ENCODE assay signal across 13 cellular contexts in genomic region chr13:24921003-24921402, GRCh38.
DNase-seq lines count a peak whose midpoint lies in the region; ATAC-seq and TF ChIP-seq lines count a peak whose summit lies in the region.
"Had no signal": no experiment of that assay in that cellular context is flagged by ENCODE, and none has a peak within 500 bp of the region (broad histone marks: within the 10 kb centered on the region; RNA-seq: fewer than 3 reads in every experiment).

No MANE protein-coding gene starts in this region.

- no peak overlapping the region for H3K27ac Mint-ChIP-seq in activated T-helper 2 cell treated with anti-CD3 and anti-CD28 coated beads, Interferon-gamma antibody, Interleukin-2, Interleukin-4, amounts not matched to agents 10 μg/mL and 5 μg/mL and 100 μg/mL, durations not matched to agents 14 hours and 24 hours and 36 hours
- H3K27ac Mint-ChIP-seq in naive thymus-derived CD4-positive, alpha-beta T cell, result no peak overlapping the region

- no peak for TF ChIP-seq POLR2A in sigmoid colon (IDR thresholded peaks at IDR 0.05)

- H3K36me3 ChIP-seq in DOHH2 (ENCODE audit: control insufficient read depth, low read length), result peaks cover 8% of the 10 kb centered on the region
- H3K36me3 ChIP-seq in KMS-11 (ENCODE audit: insufficient read depth), result no peaks in the 10 kb centered on the region
- H3K36me3 ChIP-seq in naive thymus-derived CD4-positive, alpha-beta T cell (ENCODE audit: control insufficient read depth in 2 of 3, insufficient read depth in 3 of 3, low read length in 3 of 3), result no peaks in the 10 kb centered on the region
- H3K36me3 ChIP-seq in sigmoid colon, result no peaks in the 10 kb centered on the region
- H3K36me3 ChIP-seq: gastrocnemius medialis, MG63, tibial artery had no signal

- intact Hi-C loops in activated T-helper 2 cell treated with anti-CD3 and anti-CD28 coated beads, Interferon-gamma antibody, Interleukin-2, Interleukin-4, amounts not matched to agents 10 μg/mL and 5 μg/mL and 100 μg/mL, durations not matched to agents 14 hours and 24 hours and 36 hours (cut with micrococcal nuclease), result loop anchor here (5.0 kb wide), 1 partner anchor 409 kb away; the partner anchor contains the start of gene PARP4
- intact Hi-C loops in naive thymus-derived CD4-positive, alpha-beta T cell (cut with micrococcal nuclease), result loop anchor here (5.0 to 10.0 kb wide), 6 partner anchors 84 to 1544 kb away; partner anchors contain the start of genes ATP12A (in 1 of the 2), MTMR6 (in 1 of the 2) and SPATA13 (in 1 of the 2)
- intact Hi-C loops in sigmoid colon (cut with DNase I), result loop anchor here (5.0 kb wide), 2 partner anchors 46 to 381 kb away; partner anchors contain the start of gene NUP58

- H3F3A ChIP-seq in DOHH2 (ENCODE audit: control insufficient read depth, insufficient read depth), result peaks cover 6% of the 10 kb centered on the region

- peak overlapping the region; percentile 92 for H3K4me3 Mint-ChIP-seq in activated T-helper 2 cell treated with anti-CD3 and anti-CD28 coated beads, Interferon-gamma antibody, Interleukin-2, Interleukin-4, amounts not matched to agents 10 μg/mL and 5 μg/mL and 100 μg/mL, durations not matched to agents 14 hours and 24 hours and 36 hours (ENCODE audit: low read depth)
- peak overlapping the region in 6 of 10 donors; percentile 40 to 77 (median 60) for H3K4me3 Mint-ChIP-seq in naive thymus-derived CD4-positive, alpha-beta T cell

- TF ChIP-seq EP300 in sigmoid colon (IDR thresholded peaks at IDR 0.05), result no peak

- H3K9me2 ChIP-seq in DOHH2 (replicated peaks; ENCODE audit: control insufficient read depth, low read length), result no peaks in the 10 kb centered on the region

- H3K4me1 ChIP-seq in DOHH2 (ENCODE audit: control insufficient read depth, low read length) (peaks cover 14% of the 10 kb centered on the region), KMS-11 (ENCODE audit: low read depth, poor library complexity, severe bottlenecking) (peaks cover 50% of the 10 kb centered on the region), sigmoid colon (peaks cover 0 to 19% (median 10%) of the 10 kb centered on the region in 4 donors)
- no peaks in the 10 kb centered on the region for H3K4me1 ChIP-seq in naive thymus-derived CD4-positive, alpha-beta T cell (ENCODE audit: control insufficient read depth in 2 of 2, insufficient read depth in 2 of 2, low read length in 2 of 2)

- DNase-seq in activated T-helper 2 cell treated with anti-CD3 and anti-CD28 coated beads, Interferon-gamma antibody, Interleukin-2, Interleukin-4, amounts not matched to agents 10 μg/mL and 5 μg/mL and 100 μg/mL, durations not matched to agents 14 hours and 24 hours and 36 hours (ENCODE audit: low spot score), result no peak
- DNase-seq in naive thymus-derived CD4-positive, alpha-beta T cell, result no peak
- DNase-seq in 8988T (no peak), sigmoid colon (no peak), NCI-H345 treated with DMSO at 0.1 percent for 48 hours (lab: John Stamatoyannopoulos, UW; ENCODE audit: unreplicated experiment) (no peak)
- DNase-seq: anterior cingulate cortex, gastrocnemius medialis, left cardiac atrium, MG63, tibial artery had no signal

- H3K4me3 ChIP-seq in DOHH2 (ENCODE audit: low read length), result peak overlapping the region; percentile 93
- no peak overlapping the region for H3K4me3 ChIP-seq in KMS-11 (IDR thresholded peaks at IDR 0.05; ENCODE audit: insufficient read depth, low read depth, low read length)
- no peak overlapping the region for H3K4me3 ChIP-seq in naive thymus-derived CD4-positive, alpha-beta T cell (ENCODE audit: low read length)
- H3K4me3 ChIP-seq in sigmoid colon, result no peak overlapping the region
- H3K4me3 ChIP-seq: tibial artery had no signal

- no peak overlapping the region for H2AFZ ChIP-seq in KMS-11 (ENCODE audit: low read depth)

- H3K36me3 Mint-ChIP-seq in activated T-helper 2 cell treated with anti-CD3 and anti-CD28 coated beads, Interferon-gamma antibody, Interleukin-2, Interleukin-4, amounts not matched to agents 10 μg/mL and 5 μg/mL and 100 μg/mL, durations not matched to agents 14 hours and 24 hours and 36 hours (ENCODE audit: low read depth), result peaks cover 3% of the 10 kb centered on the region
- peaks cover 0 to 5% (median 0%) of the 10 kb centered on the region in 5 donors for H3K36me3 Mint-ChIP-seq in naive thymus-derived CD4-positive, alpha-beta T cell

- H3K9ac ChIP-seq in KMS-11, result peak overlapping the region; percentile 82; the same call in 1 of the 2 replicates

- CTCF ChIA-PET in naive thymus-derived CD4-positive, alpha-beta T cell (lab: Charles Lee), result no interaction called here

- peaks cover 66% of the 10 kb centered on the region for H3K79me2 ChIP-seq in DOHH2 (ENCODE audit: control insufficient read depth, low read length)
- H3K79me2 ChIP-seq in KMS-11 (ENCODE audit: insufficient read depth, low read depth), result peaks cover 60% of the 10 kb centered on the region

- WGBS in sigmoid colon, 2 donors, result 96 to 97% methylated on average over 6 of the region's 6 CpGs

- H3K9me3 Mint-ChIP-seq in activated T-helper 2 cell treated with anti-CD3 and anti-CD28 coated beads, Interferon-gamma antibody, Interleukin-2, Interleukin-4, amounts not matched to agents 10 μg/mL and 5 μg/mL and 100 μg/mL, durations not matched to agents 14 hours and 24 hours and 36 hours, result no peaks in the 10 kb centered on the region
- no peaks in the 10 kb centered on the region for H3K9me3 Mint-ChIP-seq in naive thymus-derived CD4-positive, alpha-beta T cell

- no peaks in the 10 kb centered on the region for H4K20me1 ChIP-seq in DOHH2 (ENCODE audit: control insufficient read depth, insufficient read depth, low read depth, low read length)
- H4K20me1 ChIP-seq in KMS-11 (ENCODE audit: insufficient read depth), result no peaks in the 10 kb centered on the region

- H3K4me2 ChIP-seq in DOHH2 (ENCODE audit: low read length) (peak overlapping the region; percentile 69), KMS-11 (peak overlapping the region; percentile 95)

- no peak for ATAC-seq in naive thymus-derived CD4-positive, alpha-beta T cell
- ATAC-seq in HG03442 (IDR thresholded peaks at IDR 0.05; ENCODE audit: unreplicated experiment), result no peak
- ATAC-seq: gastrocnemius medialis, left cardiac atrium had no signal

- H3K9me3 ChIP-seq in DOHH2 (ENCODE audit: control insufficient read depth, insufficient read depth, low read length), result no peaks in the 10 kb centered on the region
- no peaks in the 10 kb centered on the region for H3K9me3 ChIP-seq in naive thymus-derived CD4-positive, alpha-beta T cell (ENCODE audit: control insufficient read depth in 2 of 3, low read length in 3 of 3)
- H3K9me3 ChIP-seq in sigmoid colon, result no peaks in the 10 kb centered on the region
- H3K9me3 ChIP-seq: gastrocnemius medialis, MG63, tibial artery had no signal

- TF ChIP-seq CTCF in DOHH2 (IDR thresholded peaks at IDR 0.05; ENCODE audit: low read depth, low read length, poor library complexity, severe bottlenecking) (no peak), KMS-11 (conservative IDR thresholded peaks at IDR 0.05; ENCODE audit: low read depth, low read length) (no peak), sigmoid colon (IDR thresholded peaks at IDR 0.05) (no peak)

- H3K27me3 ChIP-seq in DOHH2 (ENCODE audit: control insufficient read depth, low read length) (no peaks in the 10 kb centered on the region), KMS-11 (ENCODE audit: insufficient read depth, low read depth) (no peaks in the 10 kb centered on the region), sigmoid colon (no peaks in the 10 kb centered on the region)
- H3K27me3 ChIP-seq in naive thymus-derived CD4-positive, alpha-beta T cell (ENCODE audit: control insufficient read depth in 2 of 2, insufficient read depth in 2 of 2, low read length in 2 of 2), result no peaks in the 10 kb centered on the region
- H3K27me3 ChIP-seq: gastrocnemius medialis, MG63, tibial artery had no signal

- POLR2A ChIA-PET in naive thymus-derived CD4-positive, alpha-beta T cell (lab: Charles Lee), result no interaction called here

- no peaks in the 10 kb centered on the region for H3K27me3 Mint-ChIP-seq in activated T-helper 2 cell treated with anti-CD3 and anti-CD28 coated beads, Interferon-gamma antibody, Interleukin-2, Interleukin-4, amounts not matched to agents 10 μg/mL and 5 μg/mL and 100 μg/mL, durations not matched to agents 14 hours and 24 hours and 36 hours (ENCODE audit: low read depth)
- peaks cover 0 to 5% (median 0%) of the 10 kb centered on the region in 5 donors for H3K27me3 Mint-ChIP-seq in naive thymus-derived CD4-positive, alpha-beta T cell

- H3K27ac ChIP-seq in DOHH2 (ENCODE audit: low read depth, low read length) (no peak overlapping the region), KMS-11 (no peak overlapping the region; the same call in 1 of the 2 replicates), sigmoid colon (no peak overlapping the region)
- H3K27ac ChIP-seq in naive thymus-derived CD4-positive, alpha-beta T cell (ENCODE audit: low read depth, low read length), result no peak overlapping the region
- H3K27ac ChIP-seq: gastrocnemius medialis, tibial artery had no signal

- peaks cover 25% of the 10 kb centered on the region for H3K4me1 Mint-ChIP-seq in activated T-helper 2 cell treated with anti-CD3 and anti-CD28 coated beads, Interferon-gamma antibody, Interleukin-2, Interleukin-4, amounts not matched to agents 10 μg/mL and 5 μg/mL and 100 μg/mL, durations not matched to agents 14 hours and 24 hours and 36 hours (ENCODE audit: low read depth)
- peaks cover 0 to 22% (median 14%) of the 10 kb centered on the region in 7 donors for H3K4me1 Mint-ChIP-seq in naive thymus-derived CD4-positive, alpha-beta T cell
